In the genomic region with DNA sequence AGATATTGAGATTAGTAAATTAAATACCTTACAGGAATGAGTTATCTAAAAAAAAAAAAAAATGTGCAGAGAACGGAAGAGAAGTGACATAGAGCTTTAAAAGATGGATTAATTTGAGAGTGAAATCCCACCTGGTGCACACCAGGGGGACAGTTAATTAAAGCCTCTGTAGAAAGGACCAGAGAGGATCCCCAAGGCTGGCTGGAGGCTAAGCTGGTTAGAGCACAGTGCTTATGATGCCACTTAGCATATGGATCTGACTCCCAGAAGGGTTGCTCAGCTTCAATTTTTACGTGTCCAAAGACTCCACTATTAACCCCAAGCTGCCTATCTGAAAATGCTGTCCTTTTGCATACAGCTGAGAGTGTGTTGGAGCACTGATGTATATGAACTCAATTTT, we compare ENCODE assay signal across 23 cellular contexts.
"Had no signal": no experiment of that assay in that cellular context is flagged by ENCODE, and none has a peak within 500 bp of the region (broad histone marks: within the 10 kb centered on the region; RNA-seq: fewer than 3 reads in every experiment).

No MANE protein-coding gene starts in this region.

- H3K27ac ChIP-seq: brain microvascular endothelial cell, colonic mucosa, left lung, sigmoid colon, thoracic aorta, upper lobe of right lung had no signal

- H3K4me3 ChIP-seq: colonic mucosa, left lung, sigmoid colon, thoracic aorta, upper lobe of right lung had no signal

- H3K4me1 ChIP-seq: colonic mucosa, upper lobe of right lung had no signal

- H3K36me3 ChIP-seq: brain microvascular endothelial cell, colonic mucosa, left lung, sigmoid colon, thoracic aorta, upper lobe of right lung had no signal

- H3K9me3 ChIP-seq: colonic mucosa, left lung, sigmoid colon, thoracic aorta, upper lobe of right lung had no signal

- H3K36me3 Mint-ChIP-seq: mesothelial cell of epicardium; stimulated activated memory B cell treated with anti-CD40 and anti-IgM and Interleukin-4, amounts not matched to agents 10 μg/mL and 1 μg/mL and 100 μg/mL, for 72 hours had no signal

- H3K27ac Mint-ChIP-seq: activated T-cell treated with anti-CD3 and anti-CD28 coated beads, Interleukin-2, amount 50 U/mL, for 72 hours; mesothelial cell of epicardium; nephron; stimulated activated memory B cell treated with anti-CD40 and anti-IgM and Interleukin-4, amounts not matched to agents 10 μg/mL and 1 μg/mL and 100 μg/mL, for 72 hours had no signal

- DNase-seq: activated CD4-positive, alpha-beta T cell treated with anti-CD3 and anti-CD28 coated beads for 1 hour; activated CD4-positive, alpha-beta T cell treated with anti-CD3 and anti-CD28 coated beads, Interleukin-2, amount 50 U/mL, for 4 hours; activated effector memory CD4-positive, alpha-beta T cell treated with anti-CD3 and anti-CD28 coated beads, Interleukin-2, amount 50 U/mL, for 16 hours; activated naive CD4-positive, alpha-beta T cell treated with anti-CD3 and anti-CD28 coated beads, Interleukin-2, amount 50 U/mL, for 16 hours; activated T-cell treated with anti-CD3 and anti-CD28 coated beads, Interleukin-2, amount 50 U/mL, for 72 hours; aorta; brain microvascular endothelial cell; colonic mucosa; erythroblast; foreskin melanocyte; head of caudate nucleus; left lung; nucleus accumbens; sigmoid colon; stimulated activated CD4-positive, alpha-beta T cell treated with anti-CD3 and anti-CD28 coated beads, Interleukin-4, amount 100 ng/mL, for 24 hours; T1000; upper lobe of right lung had no signal

- FAIRE-seq: endometrium had no signal

- ATAC-seq: activated T-cell treated with anti-CD3 and anti-CD28 coated beads, Interleukin-2, amount 50 U/mL, for 72 hours; left lung; stimulated activated memory B cell treated with anti-CD40 and anti-IgM and Interleukin-4, amounts not matched to agents 10 μg/mL and 1 μg/mL and 100 μg/mL, for 72 hours; upper lobe of right lung had no signal

- H3K27me3 Mint-ChIP-seq: central memory CD8-positive, alpha-beta T cell had no signal

- H3K4me1 Mint-ChIP-seq: central memory CD8-positive, alpha-beta T cell; stimulated activated memory B cell treated with anti-CD40 and anti-IgM and Interleukin-4, amounts not matched to agents 10 μg/mL and 1 μg/mL and 100 μg/mL, for 72 hours had no signal

- H3K4me3 Mint-ChIP-seq: activated T-cell treated with anti-CD3 and anti-CD28 coated beads, Interleukin-2, amount 50 U/mL, for 72 hours; central memory CD8-positive, alpha-beta T cell; mesothelial cell of epicardium; nephron; stimulated activated memory B cell treated with anti-CD40 and anti-IgM and Interleukin-4, amounts not matched to agents 10 μg/mL and 1 μg/mL and 100 μg/mL, for 72 hours had no signal

- H3K27me3 ChIP-seq: brain microvascular endothelial cell, colonic mucosa, left lung, sigmoid colon, upper lobe of right lung had no signal

- H3K9me3 Mint-ChIP-seq: activated T-cell treated with anti-CD3 and anti-CD28 coated beads, Interleukin-2, amount 50 U/mL, for 72 hours; central memory CD8-positive, alpha-beta T cell; mesothelial cell of epicardium; nephron; stimulated activated memory B cell treated with anti-CD40 and anti-IgM and Interleukin-4, amounts not matched to agents 10 μg/mL and 1 μg/mL and 100 μg/mL, for 72 hours had no signal
